Comparison of ENCODE assay signal across 8 cellular contexts in genomic region chr4:112706840-112707207, GRCh38.
DNase-seq lines count a peak whose midpoint lies in the region; ATAC-seq and TF ChIP-seq lines count a peak whose summit lies in the region.

No MANE protein-coding gene starts in this region.

- H3K27ac Mint-ChIP-seq in neural progenitor cell, result peak overlapping the region; percentile 39

- no peaks in the 10 kb centered on the region for H3K36me3 Mint-ChIP-seq in neural progenitor cell

- no peak for TF ChIP-seq CTCF in GM12875 (IDR thresholded peaks at IDR 0.05; ENCODE audit: borderline replicate concordance, insufficient read depth, low read depth, low read length)
- TF ChIP-seq CTCF in dorsolateral prefrontal cortex (IDR thresholded peaks at IDR 0.05 in 54 of 56, conservative IDR thresholded peaks at IDR 0.05 in 2 of 56; ENCODE audit: low read depth in 1 of 56, partially characterized antibody in 56 of 56), result no peak
- TF ChIP-seq CTCF in neural progenitor cell (IDR thresholded peaks at IDR 0.05), result no peak

- peak overlapping the region; percentile 97 for H3K4me3 Mint-ChIP-seq in neural progenitor cell

- H3K27me3 Mint-ChIP-seq in neural progenitor cell (ENCODE audit: insufficient read depth, low read depth), result peaks cover 19% of the 10 kb centered on the region

- H3K4me2 ChIP-seq in neural progenitor cell, result peak overlapping the region; percentile 87

- H3K36me3 ChIP-seq in neural progenitor cell, result no peaks in the 10 kb centered on the region

- no peaks in the 10 kb centered on the region for H3K9me3 Mint-ChIP-seq in neural progenitor cell

- H3K4me3 ChIP-seq in GM12875 (ENCODE audit: low read depth, low read length), result peak overlapping the region; percentile 83
- peak overlapping the region; percentile 57 for H3K4me3 ChIP-seq in Jurkat, Clone E6-1 (ENCODE audit: low read length)
- H3K4me3 ChIP-seq in dorsolateral prefrontal cortex, result peak overlapping the region; percentile 30 to 85 (median 67)
- peak overlapping the region; percentile 89 for H3K4me3 ChIP-seq in neural progenitor cell

- H3K9me3 ChIP-seq in neural progenitor cell (ENCODE audit: low read depth), result no peaks in the 10 kb centered on the region

- intact Hi-C loops in dorsolateral prefrontal cortex (cut with DNase I), result no loop called here

- no peak for DNase-seq in Jurkat, Clone E6-1 (ENCODE audit: low read depth, low spot score)
- DNase-seq in dorsolateral prefrontal cortex (no peak), neural progenitor cell (ENCODE audit: low spot score) (no peak), NCI-H2029 treated with DMSO at 0.1 percent for 48 hours (lab: John Stamatoyannopoulos, UW) (no peak), AG20443 (ENCODE audit: low spot score) (no peak), NCI-H2107 treated with DMSO at 0.1 percent for 48 hours (lab: John Stamatoyannopoulos, UW; ENCODE audit: unreplicated experiment) (no peak)

- H3K4me1 Mint-ChIP-seq in neural progenitor cell, result peaks cover 15% of the 10 kb centered on the region

- H3K27me3 ChIP-seq in dorsolateral prefrontal cortex (no peaks in the 10 kb centered on the region), neural progenitor cell (no peaks in the 10 kb centered on the region)

- no peaks in the 10 kb centered on the region for H4K20me1 ChIP-seq in neural progenitor cell (ENCODE audit: low read depth)

- peaks cover 82% of the 10 kb centered on the region for H3K79me2 ChIP-seq in neural progenitor cell (ENCODE audit: low read depth)

- no peak overlapping the region for H3K9ac ChIP-seq in neural progenitor cell

- H3K27ac ChIP-seq in dorsolateral prefrontal cortex, result peak overlapping the region in 8 of 59 donors; percentile 46 to 74 (median 66)
- H3K27ac ChIP-seq in neural progenitor cell, result peak overlapping the region; percentile 90

- peaks cover 40% of the 10 kb centered on the region for H3F3A ChIP-seq in neural progenitor cell (ENCODE audit: low read depth)

- no peak for ATAC-seq in esophagus mucosa

- H3K4me1 ChIP-seq in neural progenitor cell, result peaks cover 42% of the 10 kb centered on the region

- peak overlapping the region; percentile 89 for H2AFZ ChIP-seq in neural progenitor cell (replicated peaks)
